In genomic region chr3:120693439-120694172, GRCh38 we compare ENCODE assay signal across 9 cellular contexts. TPM values are rescaled to one million over a fixed set of nuclear protein-coding genes. Genes with fewer than 3 reads are reported as not detected.
DNase-seq lines count a peak whose midpoint lies in the region; ATAC-seq and TF ChIP-seq lines count a peak whose summit lies in the region.
"Had no signal": no experiment of that assay in that cellular context is flagged by ENCODE, and none has a peak within 500 bp of the region (broad histone marks: within the 10 kb centered on the region; RNA-seq: fewer than 3 reads in every experiment).

No MANE protein-coding gene starts in this region.

- no peak for TF ChIP-seq CTCF in nephron (IDR thresholded peaks at IDR 0.05; ENCODE audit: unreplicated experiment in 3 of 3)

- H3K9me3 Mint-ChIP-seq in nephron = no peaks in the 10 kb centered on the region
- no peaks in the 10 kb centered on the region for H3K9me3 Mint-ChIP-seq in activated CD4-positive, alpha-beta T cell treated with anti-CD3 and anti-CD28 coated beads, Interleukin-2, amount 10 ng/mL, durations not matched to agents 24 days and 14 days

- DNase-seq in EH (ENCODE audit: low read depth) = peak; percentile 80
- peak; percentile 83 for DNase-seq in NCI-H2029 (lab: John Stamatoyannopoulos, UW)
- DNase-seq in dermis blood vessel endothelial cell = peak; percentile 82
- no peak for DNase-seq in RPMI8226
- no peak for DNase-seq in activated CD4-positive, alpha-beta T cell treated with anti-CD3 and anti-CD28 coated beads, Interleukin-2, amount 10 ng/mL, durations not matched to agents 24 days and 14 days
- no peak for DNase-seq in G401 (ENCODE audit: low spot score)
- DNase-seq: testis had no signal

- ATAC-seq in HG02623 (IDR thresholded peaks at IDR 0.05; ENCODE audit: unreplicated experiment) = no peak

- in situ Hi-C loops in G401 (cut with HindIII; ENCODE audit: low sequenced_read_pairs) = no loop called here

- H3K27me3 Mint-ChIP-seq in nephron (ENCODE audit: low read depth) = no peaks in the 10 kb centered on the region
- H3K27me3 Mint-ChIP-seq in activated CD4-positive, alpha-beta T cell treated with anti-CD3 and anti-CD28 coated beads, Interleukin-2, amount 10 ng/mL, durations not matched to agents 24 days and 14 days = no peaks in the 10 kb centered on the region

- peak overlapping the region in 2 of 3 experiments; percentile 30 to 55 for H3K27ac Mint-ChIP-seq in nephron
- H3K27ac Mint-ChIP-seq in activated CD4-positive, alpha-beta T cell treated with anti-CD3 and anti-CD28 coated beads, Interleukin-2, amount 10 ng/mL, durations not matched to agents 24 days and 14 days = no peak overlapping the region

- intact Hi-C loops in activated CD4-positive, alpha-beta T cell treated with anti-CD3 and anti-CD28 coated beads, Interleukin-2, amount 10 ng/mL, durations not matched to agents 24 days and 14 days (cut with micrococcal nuclease) = no loop called here

- H3K36me3 Mint-ChIP-seq in nephron (ENCODE audit: low read depth) = peaks cover 4% of the 10 kb centered on the region
- H3K36me3 Mint-ChIP-seq in activated CD4-positive, alpha-beta T cell treated with anti-CD3 and anti-CD28 coated beads, Interleukin-2, amount 10 ng/mL, durations not matched to agents 24 days and 14 days (ENCODE audit: low read depth) = peaks cover 14% of the 10 kb centered on the region

- no peaks in the 10 kb centered on the region for H3K4me1 Mint-ChIP-seq in nephron
- no peaks in the 10 kb centered on the region for H3K4me1 Mint-ChIP-seq in activated CD4-positive, alpha-beta T cell treated with anti-CD3 and anti-CD28 coated beads, Interleukin-2, amount 10 ng/mL, durations not matched to agents 24 days and 14 days

- no peak overlapping the region for H3K4me3 Mint-ChIP-seq in nephron
- no peak overlapping the region for H3K4me3 Mint-ChIP-seq in activated CD4-positive, alpha-beta T cell treated with anti-CD3 and anti-CD28 coated beads, Interleukin-2, amount 10 ng/mL, durations not matched to agents 24 days and 14 days

RNA-seq across cellular contexts. Expression of gene HGD, which starts 11.6 kb away (rescaled TPM):
- total RNA-seq in dermis blood vessel endothelial cell = 0.60 and 2.4 TPM in 2 replicates
- total RNA-seq in activated CD4-positive, alpha-beta T cell treated with anti-CD3 and anti-CD28 coated beads, Interleukin-2, amount 10 ng/mL, durations not matched to agents 24 days and 14 days = 0.19 and 0.24 TPM in 2 replicates
- not detected in 2 replicates for total RNA-seq in G401 (2014; rRNA removed; shearing (Covaris generic))

RNA-seq across cellular contexts. Expression of gene RABL3, which starts 48.7 kb away (rescaled TPM):
- total RNA-seq in dermis blood vessel endothelial cell = 19.9 and 25.0 TPM in 2 replicates
- total RNA-seq in activated CD4-positive, alpha-beta T cell treated with anti-CD3 and anti-CD28 coated beads, Interleukin-2, amount 10 ng/mL, durations not matched to agents 24 days and 14 days = 27.6 and 29.3 TPM in 2 replicates
- 7.0 and 8.9 TPM in 2 replicates for total RNA-seq in G401 (2014; rRNA removed; shearing (Covaris generic))

RNA-seq across cellular contexts. Expression of gene GTF2E1, which starts 48.9 kb away (rescaled TPM):
- 38.4 and 45.9 TPM in 2 replicates for total RNA-seq in dermis blood vessel endothelial cell
- total RNA-seq in activated CD4-positive, alpha-beta T cell treated with anti-CD3 and anti-CD28 coated beads, Interleukin-2, amount 10 ng/mL, durations not matched to agents 24 days and 14 days = 25.9 and 27.8 TPM in 2 replicates
- total RNA-seq in G401 (2014; rRNA removed; shearing (Covaris generic)) = 20.4 and 35.4 TPM in 2 replicates

Comparison
In these comparisons a context has a peak if more than half of its experiments do, and no peak if none do; other contexts are left out.
1. DNase-seq: peak in EH (single experiment), NCI-H2029 (single experiment) and dermis blood vessel endothelial cell (single experiment); none in RPMI8226 (single experiment), activated CD4-positive, alpha-beta T cell treated with anti-CD3 and anti-CD28 coated beads, Interleukin-2, amount 10 ng/mL, durations not matched to agents 24 days and 14 days (single experiment) and G401 (single experiment).